Comparison of ENCODE assay signal across 18 cellular contexts in genomic region chr4:176498857-176499256, GRCh38.
DNase-seq lines count a peak whose midpoint lies in the region; TF ChIP-seq lines count a peak whose summit lies in the region.
"Had no signal": no experiment of that assay in that cellular context is flagged by ENCODE, and none has a peak within 500 bp of the region (broad histone marks: within the 10 kb centered on the region; RNA-seq: fewer than 3 reads in every experiment).

No MANE protein-coding gene starts in this region.

- peak; percentile 61 for DNase-seq in HFF-Myc (ENCODE audit: extremely low read depth, low read depth)
- peak; percentile 17 for DNase-seq in amniotic epithelial cell (ENCODE audit: low read depth)
- peak; percentile 64 to 82 for DNase-seq in foreskin fibroblast
- no peak for DNase-seq in ACHN
- no peak for DNase-seq in ecto neural progenitor cell (ENCODE audit: low spot score)
- no peak for DNase-seq in NCI-H2107 (lab: John Stamatoyannopoulos, UW)
- no peak for DNase-seq in H7
- DNase-seq: activated CD4-positive, alpha-beta T cell treated with anti-CD3 and anti-CD28 coated beads for 36 hours; activated T-cell treated with anti-CD3 and anti-CD28 coated beads, Interleukin-2, amount 50 U/mL, for 72 hours; colonic mucosa; DMS 273 treated with DMSO at 0.1 percent for 48 hours; GOT3; mesenchymal stem cell; naive thymus-derived CD8-positive, alpha-beta T cell; NCI-H1417; NCI-H510A treated with DMSO at 0.1 percent for 48 hours; stimulated activated CD8-positive, alpha-beta memory T cell treated with anti-CD3 and anti-CD28 coated beads, Interleukin-4, amount 100 ng/mL, for 48 hours had no signal

- H3K27me3 ChIP-seq in ACC112 (ENCODE audit: insufficient read depth, low read length) = no peaks in the 10 kb centered on the region
- no peaks in the 10 kb centered on the region for H3K27me3 ChIP-seq in H7 (ENCODE audit: control insufficient read depth, insufficient read depth, low read length)
- H3K27me3 ChIP-seq: colonic mucosa had no signal

- peaks cover 15% of the 10 kb centered on the region for H3K4me1 ChIP-seq in ACC112 (ENCODE audit: control insufficient read depth, insufficient read depth, low read length, unreplicated experiment)
- H3K4me1 ChIP-seq: colonic mucosa had no signal

- H3K27ac ChIP-seq in ACC112 (ENCODE audit: low read depth, low read length) = peak overlapping the region; percentile 74
- H3K27ac ChIP-seq: colonic mucosa had no signal

- H3K4me3 ChIP-seq in ACC112 (ENCODE audit: low read depth, low read length) = no peak overlapping the region; the same call in 1 of the 2 replicates
- H3K4me3 ChIP-seq in HFF-Myc (replicated peaks; ENCODE audit: low read depth, low read length) = no peak overlapping the region
- H3K4me3 ChIP-seq in foreskin fibroblast (ENCODE audit: low read depth in 1 of 2, low read length in 2 of 2) = no peak overlapping the region
- H3K4me3 ChIP-seq in H7 (ENCODE audit: insufficient read depth, low read depth, low read length) = no peak overlapping the region
- H3K4me3 ChIP-seq: colonic mucosa had no signal

- no peaks in the 10 kb centered on the region for H3K79me2 ChIP-seq in ACC112 (ENCODE audit: control insufficient read depth, insufficient read depth, low read length, unreplicated experiment)

- peak overlapping the region; percentile 72 for H2AFZ ChIP-seq in ACC112 (ENCODE audit: low read length, unreplicated experiment)

- in situ Hi-C loops in ACHN (cut with HindIII; ENCODE audit: low pct_ligation_motif_present, low pct_unique_long_range_greater_than_20kb, low sequenced_read_pairs) = no loop called here

- H3K36me3 ChIP-seq in ACC112 (ENCODE audit: insufficient read depth, low read length) (no peaks in the 10 kb centered on the region), H7 (replicated peaks; ENCODE audit: control insufficient read depth, insufficient read depth, low read length) (no peaks in the 10 kb centered on the region)
- H3K36me3 ChIP-seq: colonic mucosa had no signal

- TF ChIP-seq CTCF in HFF-Myc (IDR thresholded peaks at IDR 0.05; ENCODE audit: low read depth, low read length, missing control alignments) = no peak
- no peak for TF ChIP-seq CTCF in foreskin fibroblast (IDR thresholded peaks at IDR 0.05; ENCODE audit: low read depth, low read length)

Comparison
In these comparisons a context has a peak if more than half of its experiments do, and no peak if none do; other contexts are left out.
1. DNase-seq: peak in HFF-Myc (single experiment), amniotic epithelial cell (single experiment) and foreskin fibroblast (2 of 2); none in ACHN (single experiment), ecto neural progenitor cell (single experiment), NCI-H2107 (single experiment) and H7 (single experiment).